In the genomic region with DNA sequence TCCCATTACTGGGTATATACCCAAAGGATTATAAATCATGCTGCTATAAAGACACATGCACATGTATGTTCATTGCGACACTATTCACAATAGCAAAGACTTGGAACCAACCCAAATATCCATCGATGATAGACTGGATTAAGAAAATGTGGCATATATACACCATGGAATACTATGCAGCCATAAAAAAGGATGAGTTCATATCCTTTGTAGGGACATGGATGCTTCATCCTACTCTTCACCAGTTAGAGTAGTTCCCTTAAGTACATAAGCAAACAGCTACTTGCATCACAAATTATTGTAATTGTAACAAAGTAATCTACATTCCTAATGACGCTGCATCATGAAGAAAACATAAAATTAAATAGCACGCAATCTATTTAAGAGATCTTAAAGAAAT, we compare ENCODE assay signal across 1 cellular context. TPM values are rescaled to one million over a fixed set of nuclear protein-coding genes. Genes with fewer than 3 reads are reported as not detected.
"Had no signal": no experiment of that assay in that cellular context is flagged by ENCODE, and none has a peak within 500 bp of the region (broad histone marks: within the 10 kb centered on the region; RNA-seq: fewer than 3 reads in every experiment).

No MANE protein-coding gene starts in this region.

RNA-seq across cellular contexts. Expression of a gene that starts 25.2 kb away (rescaled TPM):
- total RNA-seq: OCI-LY7 had no signal

RNA-seq across cellular contexts. Expression of a gene that starts 32.0 kb away (rescaled TPM):
- total RNA-seq: OCI-LY7 had no signal

RNA-seq across cellular contexts. Expression of a gene that starts 58.7 kb away (rescaled TPM):
- total RNA-seq: OCI-LY7 had no signal
